ENCODE assay signal across 11 cellular contexts in genomic region chr16:2004795-2005517, GRCh38. TPM values are rescaled to one million over a fixed set of nuclear protein-coding genes. Genes with fewer than 3 reads are reported as not detected.
DNase-seq lines count a peak whose midpoint lies in the region; ATAC-seq and TF ChIP-seq lines count a peak whose summit lies in the region.
"Had no signal": no experiment of that assay in that cellular context is flagged by ENCODE, and none has a peak within 500 bp of the region (broad histone marks: within the 10 kb centered on the region; RNA-seq: fewer than 3 reads in every experiment).

No MANE protein-coding gene starts in this region.

- CTCF ChIA-PET in A673 (lab: Charles Lee), result interaction anchor here (0.5 to 1.2 kb wide), 3 partner anchors 24 to 136 kb away, joined by 6 to 9 read pairs (median 7); partner anchors contain the start of gene NOXO1

- POLR2A ChIA-PET in A673 (lab: Charles Lee; ENCODE audit: low non-redundant PET), result no interaction called here

- no TSS peak for BruUV-seq in A673 (replicated peaks; lab: Mats Ljungman, UMichigan)

- intact Hi-C loops in A673 (cut with micrococcal nuclease; ENCODE audit: unreplicated experiment), result loop anchor here (1.0 to 10.0 kb wide), 2 partner anchors 135 to 210 kb away; partner anchors contain the start of genes BRICD5 and PGP

- peak overlapping the region; percentile 37 for H3K27ac ChIP-seq in A673 (ENCODE audit: low read depth, low read length, poor library complexity, severe bottlenecking)
- peak overlapping the region; percentile 67 for H3K27ac ChIP-seq in VCaP

- H3K36me3 ChIP-seq in A673 (ENCODE audit: insufficient read depth, low read length, poor library complexity, severe bottlenecking) (peaks cover 35% of the 10 kb centered on the region), mucosa of stomach (ENCODE audit: control insufficient read depth, insufficient read depth, low read length) (peaks cover 5% of the 10 kb centered on the region)

- ATAC-seq in GM21515 (IDR thresholded peaks at IDR 0.05; ENCODE audit: unreplicated experiment), result no peak
- ATAC-seq: natural killer cell had no signal

- DNase-seq in A673 (ENCODE audit: low spot score) (no peak), COLO668 (lab: John Stamatoyannopoulos, UW; ENCODE audit: unreplicated experiment) (peak; percentile 57), NCI-H774 (lab: John Stamatoyannopoulos, UW) (no peak), NCI-H69 (lab: John Stamatoyannopoulos, UW) (no peak)
- DNase-seq: activated CD4-positive, alpha-beta T cell treated with anti-CD3 and anti-CD28 coated beads for 48 hours; activated effector memory CD4-positive, alpha-beta T cell treated with Interleukin-2 at 50 U/mL for 16 hours; natural killer cell; NCI-H510A had no signal

- no peaks in the 10 kb centered on the region for H3K27me3 ChIP-seq in A673 (replicated peaks; ENCODE audit: insufficient read depth, low read depth, low read length, poor library complexity)
- H3K27me3 ChIP-seq in mucosa of stomach (ENCODE audit: control insufficient read depth, insufficient read depth, low read length), result no peaks in the 10 kb centered on the region

- peak overlapping the region; percentile 29 for H3K9ac ChIP-seq in mucosa of stomach (ENCODE audit: low read length)

- H3K4me3 ChIP-seq in A673 (ENCODE audit: low read depth, low read length, poor library complexity, severe bottlenecking) (no peak overlapping the region), mucosa of stomach (ENCODE audit: low read length) (no peak overlapping the region)

- H3K4me1 ChIP-seq in A673 (ENCODE audit: insufficient read depth, low read length, poor library complexity, severe bottlenecking) (peaks cover 38% of the 10 kb centered on the region), mucosa of stomach (ENCODE audit: control insufficient read depth, insufficient read depth, low read length) (peaks cover 57% of the 10 kb centered on the region)

- TF ChIP-seq CTCF in A673 (conservative IDR thresholded peaks at IDR 0.05; ENCODE audit: low read depth, low read length) (no peak), VCaP (conservative IDR thresholded peaks at IDR 0.05) (no peak)

- H3K9me3 ChIP-seq in A673 (ENCODE audit: low read depth, low read length, poor library complexity, severe bottlenecking) (no peaks in the 10 kb centered on the region), mucosa of stomach (ENCODE audit: control insufficient read depth, low read length) (no peaks in the 10 kb centered on the region)

RNA-seq across cellular contexts. Expression of gene ZNF598, which starts 4.7 kb away (rescaled TPM):
- 68.0 and 75.8 TPM in 2 replicates for total RNA-seq in A673 (2021)

RNA-seq across cellular contexts. Expression of gene NPW, which starts 14.6 kb away (rescaled TPM):
- total RNA-seq in A673 (2021), result 96.5 and 105 TPM in 2 replicates

RNA-seq across cellular contexts. Expression of gene SYNGR3, which starts 15.2 kb away (rescaled TPM):
- total RNA-seq in A673 (2021), result 1.4 and 2.3 TPM in 2 replicates

RNA-seq across cellular contexts. Expression of gene GFER, which starts 21.0 kb away (rescaled TPM):
- 26.2 and 27.4 TPM in 2 replicates for total RNA-seq in A673 (2021)

RNA-seq across cellular contexts. Expression of gene NHERF2, which starts 21.7 kb away (rescaled TPM):
- total RNA-seq in A673 (2021), result 19.5 and 26.4 TPM in 2 replicates
